8 cellular contexts compared by ENCODE assay signal in the genomic region with DNA sequence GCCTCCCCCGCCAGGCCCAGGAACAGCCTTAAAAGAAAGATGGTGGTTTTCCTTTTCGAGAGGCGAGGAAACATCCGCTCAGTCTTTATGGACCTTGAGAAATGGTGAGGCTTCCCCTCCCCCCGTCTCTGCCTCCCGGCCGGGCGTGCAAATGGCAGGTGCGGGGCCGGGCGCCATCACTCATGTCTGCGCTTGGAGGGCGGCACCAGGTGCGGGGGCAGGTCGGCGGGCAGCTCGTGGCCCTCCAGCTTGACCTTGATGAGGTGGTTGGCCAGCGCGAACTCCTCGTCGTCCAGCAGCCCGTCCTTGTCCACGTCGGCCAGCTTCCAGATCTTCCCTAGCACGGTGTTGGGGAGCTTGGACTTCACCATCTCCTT. TPM values are rescaled to one million over a fixed set of nuclear protein-coding genes. Genes with fewer than 3 reads are reported as not detected.
DNase-seq lines count a peak whose midpoint lies in the region; ATAC-seq and TF ChIP-seq lines count a peak whose summit lies in the region.
"Had no signal": no experiment of that assay in that cellular context is flagged by ENCODE, and none has a peak within 500 bp of the region (broad histone marks: within the 10 kb centered on the region; RNA-seq: fewer than 3 reads in every experiment).

No MANE protein-coding gene starts in this region.

- H3K9me3 Mint-ChIP-seq in chondrocyte (ENCODE audit: low read depth) = no peaks in the 10 kb centered on the region
- H3K9me3 Mint-ChIP-seq in activated T-helper 2 cell treated with anti-CD3 and anti-CD28 coated beads, Interferon-gamma antibody, Interleukin-2, Interleukin-4, amounts not matched to agents 10 μg/mL and 5 μg/mL and 100 μg/mL, durations not matched to agents 14 hours and 24 hours and 36 hours = no peaks in the 10 kb centered on the region
- H3K9me3 Mint-ChIP-seq: H9 had no signal

- peaks cover 52% of the 10 kb centered on the region for H3K79me2 ChIP-seq in PC-9 (ENCODE audit: low read depth)

- no peaks in the 10 kb centered on the region for H3K27me3 Mint-ChIP-seq in chondrocyte (ENCODE audit: low read depth)
- no peaks in the 10 kb centered on the region for H3K27me3 Mint-ChIP-seq in activated T-helper 2 cell treated with anti-CD3 and anti-CD28 coated beads, Interferon-gamma antibody, Interleukin-2, Interleukin-4, amounts not matched to agents 10 μg/mL and 5 μg/mL and 100 μg/mL, durations not matched to agents 14 hours and 24 hours and 36 hours (ENCODE audit: low read depth)

- peaks cover 92% of the 10 kb centered on the region for H3K4me1 ChIP-seq in PC-9 (replicated peaks; ENCODE audit: insufficient read depth)

- no peaks in the 10 kb centered on the region for H3K27me3 ChIP-seq in PC-9 (ENCODE audit: insufficient read depth, low read depth)

- intact Hi-C loops in PC-9 (cut with micrococcal nuclease; ENCODE audit: unreplicated experiment) = no loop called here
- intact Hi-C loops in activated T-helper 2 cell treated with anti-CD3 and anti-CD28 coated beads, Interferon-gamma antibody, Interleukin-2, Interleukin-4, amounts not matched to agents 10 μg/mL and 5 μg/mL and 100 μg/mL, durations not matched to agents 14 hours and 24 hours and 36 hours (cut with micrococcal nuclease) = no loop called here

- H3K4me1 Mint-ChIP-seq in chondrocyte (ENCODE audit: low read depth) = peaks cover 44% of the 10 kb centered on the region
- peaks cover 66% of the 10 kb centered on the region for H3K4me1 Mint-ChIP-seq in activated T-helper 2 cell treated with anti-CD3 and anti-CD28 coated beads, Interferon-gamma antibody, Interleukin-2, Interleukin-4, amounts not matched to agents 10 μg/mL and 5 μg/mL and 100 μg/mL, durations not matched to agents 14 hours and 24 hours and 36 hours (ENCODE audit: low read depth)

- H3K9me2 ChIP-seq in PC-9 (ENCODE audit: insufficient read depth) = no peaks in the 10 kb centered on the region

- H3K4me2 ChIP-seq in PC-9 = peak overlapping the region; percentile 75

- POLR2A ChIA-PET in PC-9 (lab: Charles Lee; ENCODE audit: unreplicated experiment) = no interaction called here

- peak overlapping the region; percentile 18; the same call in 1 of the 2 replicates for H3K4me3 ChIP-seq in PC-9
- no peak overlapping the region for H3K4me3 ChIP-seq in skin epidermis

- CTCF ChIA-PET in PC-9 (lab: Charles Lee) = no interaction called here

- no peak for ATAC-seq in GM21515 (IDR thresholded peaks at IDR 0.05; ENCODE audit: unreplicated experiment)

- peaks cover 69% of the 10 kb centered on the region for H3F3A ChIP-seq in PC-9 (ENCODE audit: insufficient read depth, low read depth)

- H3K27ac Mint-ChIP-seq in chondrocyte (ENCODE audit: unreplicated experiment) = peak overlapping the region; percentile 87
- no peak overlapping the region for H3K27ac Mint-ChIP-seq in activated T-helper 2 cell treated with anti-CD3 and anti-CD28 coated beads, Interferon-gamma antibody, Interleukin-2, Interleukin-4, amounts not matched to agents 10 μg/mL and 5 μg/mL and 100 μg/mL, durations not matched to agents 14 hours and 24 hours and 36 hours

- H3K4me3 Mint-ChIP-seq in chondrocyte (ENCODE audit: unreplicated experiment) = peak overlapping the region; percentile 12
- H3K4me3 Mint-ChIP-seq in activated T-helper 2 cell treated with anti-CD3 and anti-CD28 coated beads, Interferon-gamma antibody, Interleukin-2, Interleukin-4, amounts not matched to agents 10 μg/mL and 5 μg/mL and 100 μg/mL, durations not matched to agents 14 hours and 24 hours and 36 hours (ENCODE audit: low read depth) = no peak overlapping the region
- H3K4me3 Mint-ChIP-seq: H9 had no signal

- H3K36me3 ChIP-seq in PC-9 (ENCODE audit: low read depth) = peaks cover 20% of the 10 kb centered on the region; the same call in 1 of the 2 replicates

- no peak for DNase-seq in PC-9
- no peak for DNase-seq in chondrocyte (ENCODE audit: low spot score)
- DNase-seq in stimulated activated naive CD4-positive, alpha-beta T cell (lab: John Stamatoyannopoulos, UW) = no peak
- no peak for DNase-seq in activated T-helper 2 cell treated with anti-CD3 and anti-CD28 coated beads, Interferon-gamma antibody, Interleukin-2, Interleukin-4, amounts not matched to agents 10 μg/mL and 5 μg/mL and 100 μg/mL, durations not matched to agents 14 hours and 24 hours and 36 hours (ENCODE audit: low spot score)
- DNase-seq: H9, NCI-H82 had no signal

- BruUV-seq in PC-9 (replicated peaks; lab: Mats Ljungman, UMichigan) = no TSS peak

- no peaks in the 10 kb centered on the region for H3K9me3 ChIP-seq in PC-9 (ENCODE audit: insufficient read depth, low read depth)

- peaks cover 13% of the 10 kb centered on the region for H3K36me3 Mint-ChIP-seq in chondrocyte (ENCODE audit: low read depth)
- H3K36me3 Mint-ChIP-seq in activated T-helper 2 cell treated with anti-CD3 and anti-CD28 coated beads, Interferon-gamma antibody, Interleukin-2, Interleukin-4, amounts not matched to agents 10 μg/mL and 5 μg/mL and 100 μg/mL, durations not matched to agents 14 hours and 24 hours and 36 hours (ENCODE audit: low read depth) = peaks cover 67% of the 10 kb centered on the region

- H3K27ac ChIP-seq in PC-9 (peak overlapping the region; percentile 84), skin epidermis (peak overlapping the region in 17 of 21 experiments; percentile 25 to 93 (median 77))

- TF ChIP-seq CTCF in PC-9 (conservative IDR thresholded peaks at IDR 0.05) = no peak
- TF ChIP-seq CTCF in chondrocyte (IDR thresholded peaks at IDR 0.05) = no peak

- H2AFZ ChIP-seq in PC-9 = no peak overlapping the region

- H4K20me1 ChIP-seq in PC-9 (ENCODE audit: insufficient read depth) = no peaks in the 10 kb centered on the region

RNA-seq across cellular contexts. Expression of a gene that starts 9.7 kb away (rescaled TPM):
- 31.3 and 33.8 TPM in 2 replicates for total RNA-seq in PC-9 (2021)
- total RNA-seq in chondrocyte = 0.17 to 0.46 TPM (median 0.35 TPM) in 3 replicates
- 0.07 and 0.32 TPM in 2 replicates for total RNA-seq in activated T-helper 2 cell treated with anti-CD3 and anti-CD28 coated beads, Interferon-gamma antibody, Interleukin-2, Interleukin-4, amounts not matched to agents 10 μg/mL and 5 μg/mL and 100 μg/mL, durations not matched to agents 14 hours and 24 hours and 36 hours

RNA-seq across cellular contexts. Expression of a gene that starts 24.3 kb away (rescaled TPM):
- total RNA-seq in PC-9 (2021) = 110 and 134 TPM in 2 replicates
- total RNA-seq in chondrocyte = 78.9 to 129 TPM (median 111 TPM) in 3 replicates
- total RNA-seq in activated T-helper 2 cell treated with anti-CD3 and anti-CD28 coated beads, Interferon-gamma antibody, Interleukin-2, Interleukin-4, amounts not matched to agents 10 μg/mL and 5 μg/mL and 100 μg/mL, durations not matched to agents 14 hours and 24 hours and 36 hours = 107 TPM in 2 replicates

RNA-seq across cellular contexts. Expression of a gene that starts 43.8 kb away (rescaled TPM):
- total RNA-seq in PC-9 (2021) (48.7 and 61.6 TPM in 2 replicates), chondrocyte (19.5 to 26.4 TPM (median 20.4 TPM) in 3 replicates)
- 46.2 and 47.2 TPM in 2 replicates for total RNA-seq in activated T-helper 2 cell treated with anti-CD3 and anti-CD28 coated beads, Interferon-gamma antibody, Interleukin-2, Interleukin-4, amounts not matched to agents 10 μg/mL and 5 μg/mL and 100 μg/mL, durations not matched to agents 14 hours and 24 hours and 36 hours

RNA-seq across cellular contexts. Expression of a gene that starts 51.1 kb away (rescaled TPM):
- total RNA-seq in PC-9 (2021) (32.6 and 34.3 TPM in 2 replicates), chondrocyte (11.3 to 17.8 TPM (median 13.4 TPM) in 3 replicates)
- 72.1 and 77.5 TPM in 2 replicates for total RNA-seq in activated T-helper 2 cell treated with anti-CD3 and anti-CD28 coated beads, Interferon-gamma antibody, Interleukin-2, Interleukin-4, amounts not matched to agents 10 μg/mL and 5 μg/mL and 100 μg/mL, durations not matched to agents 14 hours and 24 hours and 36 hours

Comparison
In these comparisons a context has a peak if more than half of its experiments do, and no peak if none do; other contexts are left out.
1. RNA of a gene that starts 9.7 kb away (total RNA-seq): 31.3 to 33.8 TPM in PC-9; 0.17 to 0.46 TPM in chondrocyte and 0.07 to 0.32 TPM in activated T-helper 2 cell treated with anti-CD3 and anti-CD28 coated beads, Interferon-gamma antibody, Interleukin-2, Interleukin-4, amounts not matched to agents 10 μg/mL and 5 μg/mL and 100 μg/mL, durations not matched to agents 14 hours and 24 hours and 36 hours; every median in the first group is over 10 times any median in the second.